1 cellular context compared by ENCODE assay signal in the genomic region with DNA sequence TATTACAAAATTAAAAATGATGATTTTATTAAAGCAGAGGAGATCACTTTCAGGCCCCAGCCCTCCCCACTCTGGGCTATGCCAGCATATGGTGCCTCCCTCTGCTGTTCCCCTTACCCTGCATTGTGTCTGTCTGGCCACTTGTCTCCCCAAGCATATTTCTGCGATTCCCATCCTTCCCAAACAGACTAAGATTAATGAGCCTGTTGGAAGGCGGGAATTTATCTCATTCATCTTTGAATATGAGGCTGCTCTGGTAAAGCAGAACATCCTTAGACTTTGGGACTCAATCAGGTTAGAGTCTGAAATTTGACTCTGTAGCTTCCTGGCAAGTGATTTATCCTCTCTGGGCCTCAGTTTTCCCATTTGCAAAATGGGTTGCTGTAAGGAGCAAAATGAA.
TF ChIP-seq lines count a peak whose summit lies in the region.

No MANE protein-coding gene starts in this region.

TF ChIP-seq in HepG2, 621 proteins besides CTCF, POLR2A, EP300 and RAD21:
- TF ChIP-seq, protein P1, sequence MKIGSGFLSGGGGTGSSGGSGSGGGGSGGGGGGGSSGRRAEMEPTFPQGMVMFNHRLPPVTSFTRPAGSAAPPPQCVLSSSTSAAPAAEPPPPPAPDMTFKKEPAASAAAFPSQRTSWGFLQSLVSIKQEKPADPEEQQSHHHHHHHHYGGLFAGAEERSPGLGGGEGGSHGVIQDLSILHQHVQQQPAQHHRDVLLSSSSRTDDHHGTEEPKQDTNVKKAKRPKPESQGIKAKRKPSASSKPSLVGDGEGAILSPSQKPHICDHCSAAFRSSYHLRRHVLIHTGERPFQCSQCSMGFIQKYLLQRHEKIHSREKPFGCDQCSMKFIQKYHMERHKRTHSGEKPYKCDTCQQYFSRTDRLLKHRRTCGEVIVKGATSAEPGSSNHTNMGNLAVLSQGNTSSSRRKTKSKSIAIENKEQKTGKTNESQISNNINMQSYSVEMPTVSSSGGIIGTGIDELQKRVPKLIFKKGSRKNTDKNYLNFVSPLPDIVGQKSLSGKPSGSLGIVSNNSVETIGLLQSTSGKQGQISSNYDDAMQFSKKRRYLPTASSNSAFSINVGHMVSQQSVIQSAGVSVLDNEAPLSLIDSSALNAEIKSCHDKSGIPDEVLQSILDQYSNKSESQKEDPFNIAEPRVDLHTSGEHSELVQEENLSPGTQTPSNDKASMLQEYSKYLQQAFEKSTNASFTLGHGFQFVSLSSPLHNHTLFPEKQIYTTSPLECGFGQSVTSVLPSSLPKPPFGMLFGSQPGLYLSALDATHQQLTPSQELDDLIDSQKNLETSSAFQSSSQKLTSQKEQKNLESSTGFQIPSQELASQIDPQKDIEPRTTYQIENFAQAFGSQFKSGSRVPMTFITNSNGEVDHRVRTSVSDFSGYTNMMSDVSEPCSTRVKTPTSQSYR (CRISPR knock-in tag; IDR thresholded peaks at IDR 0.05; ENCODE audit: borderline replicate concordance): no peak
- TF ChIP-seq ZNF891 (CRISPR knock-in tag; IDR thresholded peaks at IDR 0.05): no peak
- 0 out of 2 replicates have a peak, but pooled peaks have one; percentile 28 for TF ChIP-seq ZNF629 (CRISPR knock-in tag; conservative IDR thresholded peaks at IDR 0.05)
- TF ChIP-seq ZNF816 (CRISPR knock-in tag; IDR thresholded peaks at IDR 0.05; ENCODE audit: borderline replicate concordance): no peak
- no peak for TF ChIP-seq CCDC6 (CRISPR knock-in tag; IDR thresholded peaks at IDR 0.05)
- no peak for TF ChIP-seq U2AF1 (optimal IDR thresholded peaks at IDR 0.05; ENCODE audit: low read depth, low read length)
- no peak for TF ChIP-seq PRMT3 (CRISPR knock-in tag; IDR thresholded peaks at IDR 0.05; ENCODE audit: borderline replicate concordance, low read depth)
- TF ChIP-seq FOXM1 (CRISPR knock-in tag; IDR thresholded peaks at IDR 0.05): no peak
TF ChIP-seq in HepG2: peak in this region for 1.
